8 cellular contexts compared by ENCODE assay signal in genomic region chr10:13890617-13891541, GRCh38.
DNase-seq lines count a peak whose midpoint lies in the region; ATAC-seq, FAIRE-seq and TF ChIP-seq lines count a peak whose summit lies in the region.

No MANE protein-coding gene starts in this region.

- peak overlapping the region; percentile 78 for H3K9ac ChIP-seq in neuronal stem cell (ENCODE audit: low read depth, low read length, poor library complexity)

- no TSS peak for BruUV-seq in Caco-2 (replicated peaks; lab: Mats Ljungman, UMichigan)

- no peak overlapping the region for H2AK5ac ChIP-seq in neuronal stem cell (ENCODE audit: low read depth, low read length)

- TF ChIP-seq POLR2A in GM12892 (IDR thresholded peaks at IDR 0.05; ENCODE audit: low read depth, low read length): no peak

- H3K14ac ChIP-seq in neuronal stem cell (ENCODE audit: low read length): no peak overlapping the region

- H3K4me1 Mint-ChIP-seq in T-cell: peaks cover 16 to 30% (median 22%) of the 10 kb centered on the region in 3 donors
- H3K4me1 Mint-ChIP-seq in Caco-2 (ENCODE audit: low read depth, unreplicated experiment): no peaks in the 10 kb centered on the region

- intact Hi-C loops in Caco-2 (cut with micrococcal nuclease; ENCODE audit: unreplicated experiment): no loop called here

- H2BK12ac ChIP-seq in neuronal stem cell (ENCODE audit: low read length): no peak overlapping the region

- H3K4me3 ChIP-seq in foreskin fibroblast (ENCODE audit: low read depth in 1 of 2, low read length in 2 of 2): peak overlapping the region; percentile 61 to 67
- peak overlapping the region; percentile 70 to 77 for H3K4me3 ChIP-seq in neuronal stem cell (ENCODE audit: low read length in 2 of 2)
- no peak overlapping the region for H3K4me3 ChIP-seq in Caco-2 (ENCODE audit: low read depth, low read length)

- H3K36me3 ChIP-seq in neuronal stem cell (replicated peaks in 1 of 2; ENCODE audit: control insufficient read depth in 2 of 2, insufficient read depth in 2 of 2, low read length in 2 of 2): peaks cover 0 to 23% of the 10 kb centered on the region in 2 donors
- no peaks in the 10 kb centered on the region for H3K36me3 ChIP-seq in Caco-2 (ENCODE audit: control insufficient read depth, insufficient read depth, low read length)

- H2AFZ ChIP-seq in neuronal stem cell (ENCODE audit: low read length): peak overlapping the region; percentile 81

- H3K79me1 ChIP-seq in neuronal stem cell (ENCODE audit: low read depth, low read length): peaks cover 4% of the 10 kb centered on the region

- no peak for DNase-seq in T-cell
- peak in 1 of 2 donors; percentile 64 for DNase-seq in foreskin fibroblast
- DNase-seq in neuronal stem cell (ENCODE audit: low spot score): peak; percentile 30
- DNase-seq in LoVo (ENCODE audit: low spot score): no peak
- DNase-seq in GM12892 (ENCODE audit: insufficient read length): no peak
- DNase-seq in Caco-2: no peak

- FAIRE-seq in GM12892 (lab: Jason Lieb, UNC): no peak

- H3K4me2 ChIP-seq in neuronal stem cell (ENCODE audit: insufficient read depth, low read length, poor library complexity, severe bottlenecking): peak overlapping the region; percentile 78

- H2BK5ac ChIP-seq in neuronal stem cell (ENCODE audit: low read length): no peak overlapping the region

- H3K36me3 Mint-ChIP-seq in T-cell (no peaks in the 10 kb centered on the region), Caco-2 (ENCODE audit: insufficient read depth, unreplicated experiment) (no peaks in the 10 kb centered on the region)

- H3K23ac ChIP-seq in neuronal stem cell (ENCODE audit: low read depth, low read length, poor library complexity): no peak overlapping the region

- H3K9me3 ChIP-seq in neuronal stem cell (replicated peaks in 1 of 2; ENCODE audit: control insufficient read depth in 2 of 2, insufficient read depth in 1 of 2, low read depth in 1 of 2, low read length in 2 of 2) (no peaks in the 10 kb centered on the region), Caco-2 (no peaks in the 10 kb centered on the region; the same call in 1 of the 2 replicates)

- POLR2A ChIA-PET in T-cell (lab: Charles Lee) (no interaction called here), Caco-2 (lab: Charles Lee) (no interaction called here)

- no peak for TF ChIP-seq CTCF in foreskin fibroblast (IDR thresholded peaks at IDR 0.05; ENCODE audit: low read depth, low read length)
- no peak for TF ChIP-seq CTCF in Caco-2 (IDR thresholded peaks at IDR 0.05; ENCODE audit: insufficient read depth in 1 of 2, low read depth in 1 of 2, low read length in 1 of 2, severe bottlenecking in 1 of 2, unreplicated experiment in 1 of 2)

- H3K4ac ChIP-seq in neuronal stem cell (ENCODE audit: low read length): no peak overlapping the region

- CTCF ChIA-PET in T-cell (lab: Charles Lee): interaction anchor here in 1 of 2 donors (1.0 kb wide), 1 partner anchor 109 kb away, joined by 3 read pairs; no protein-coding TSS in a partner anchor
- CTCF ChIA-PET in Caco-2 (lab: Charles Lee): no interaction called here

- peak overlapping the region; percentile 51 to 79 (median 60) for H3K4me3 Mint-ChIP-seq in T-cell
- no peak overlapping the region for H3K4me3 Mint-ChIP-seq in Caco-2 (ENCODE audit: unreplicated experiment)

- H2BK15ac ChIP-seq in neuronal stem cell (ENCODE audit: low read length): peak overlapping the region; percentile 11

- no peaks in the 10 kb centered on the region for H3K27me3 ChIP-seq in neuronal stem cell (ENCODE audit: control insufficient read depth in 3 of 3, insufficient read depth in 3 of 3, low read depth in 1 of 3, low read length in 3 of 3)
- H3K27me3 ChIP-seq in Caco-2 (replicated peaks; ENCODE audit: control insufficient read depth, insufficient read depth, low read length): no peaks in the 10 kb centered on the region; the same call in 1 of the 2 replicates

- H3K27ac ChIP-seq in neuronal stem cell (replicated peaks; ENCODE audit: low read length): peak overlapping the region; percentile 20

- H3K27ac Mint-ChIP-seq in T-cell: no peak overlapping the region
- H3K27ac Mint-ChIP-seq in Caco-2 (ENCODE audit: unreplicated experiment): no peak overlapping the region

- H3K4me1 ChIP-seq in neuronal stem cell (ENCODE audit: control insufficient read depth in 2 of 2, insufficient read depth in 1 of 2, low read depth in 1 of 2, low read length in 2 of 2) (peaks cover 13 to 29% of the 10 kb centered on the region in 2 donors), Caco-2 (0 out of 2 replicates have a peak, but pooled peaks cover 4% of the 10 kb centered on the region)

- peak; percentile 3 for ATAC-seq in GM18868 (IDR thresholded peaks at IDR 0.05; ENCODE audit: unreplicated experiment)
- ATAC-seq in T-cell (replicated peaks in 1 of 4): peak in 3 of 4 experiments; percentile 32 to 55 (median 38)
- ATAC-seq in GM18861 (IDR thresholded peaks at IDR 0.05; ENCODE audit: unreplicated experiment): no peak

- peak overlapping the region; percentile 20 for H2BK120ac ChIP-seq in neuronal stem cell (ENCODE audit: low read depth, low read length)

- H3K27me3 Mint-ChIP-seq in T-cell: peaks cover 63 to 74% of the 10 kb centered on the region in 2 donors
- peaks cover 24% of the 10 kb centered on the region for H3K27me3 Mint-ChIP-seq in Caco-2 (ENCODE audit: insufficient read depth, unreplicated experiment)

- H3K9me3 Mint-ChIP-seq in T-cell (peaks cover 0 to 4% (median 0%) of the 10 kb centered on the region in 3 donors), Caco-2 (ENCODE audit: unreplicated experiment) (no peaks in the 10 kb centered on the region)

- H4K91ac ChIP-seq in neuronal stem cell (ENCODE audit: low read depth, low read length, poor library complexity): no peak overlapping the region

- WGBS in neuronal stem cell (ENCODE audit: extremely low coverage in 2 of 2, insufficient read length in 2 of 2, insufficient replicate concordance in 1 of 2), 2 donors: no CpG with 5 or more reads among the region's 41 CpGs

- no peak overlapping the region for H4K8ac ChIP-seq in neuronal stem cell (ENCODE audit: low read depth, low read length)

- peak overlapping the region; percentile 90 for H3K18ac ChIP-seq in neuronal stem cell (ENCODE audit: low read length)
